ENCODE assay signal across 13 cellular contexts in genomic region chr12:100706029-100706428, GRCh38.
DNase-seq lines count a peak whose midpoint lies in the region; ATAC-seq and TF ChIP-seq lines count a peak whose summit lies in the region.
"Had no signal": no experiment of that assay in that cellular context is flagged by ENCODE, and none has a peak within 500 bp of the region (broad histone marks: within the 10 kb centered on the region; RNA-seq: fewer than 3 reads in every experiment).

No MANE protein-coding gene starts in this region.

- no peaks in the 10 kb centered on the region for H3K27me3 ChIP-seq in lower lobe of right lung (ENCODE audit: low read depth)
- H3K27me3 ChIP-seq: uterus had no signal

- H3K4me1 ChIP-seq in lower lobe of right lung = no peaks in the 10 kb centered on the region
- H3K4me1 ChIP-seq: uterus had no signal

- ATAC-seq in lower lobe of right lung = peak; percentile 74 to 81
- no peak for ATAC-seq in GM19395 (IDR thresholded peaks at IDR 0.05; ENCODE audit: unreplicated experiment)
- ATAC-seq: activated CD8-positive, alpha-beta memory T cell treated with anti-CD3 and anti-CD28 coated beads, Interleukin-2, amount 10 ng/mL, durations not matched to agents 7 days and 5 days; Panc1 had no signal

- intact Hi-C loops in lower lobe of right lung (cut with DNase I) = no loop called here

- peak overlapping the region; percentile 1; the same call in 1 of the 2 replicates for H3K4me3 ChIP-seq in WI38 (ENCODE audit: low read depth, low read length)
- H3K4me3 ChIP-seq in lower lobe of right lung = no peak overlapping the region
- H3K4me3 ChIP-seq: uterus had no signal

- no peaks in the 10 kb centered on the region for H3K36me3 ChIP-seq in lower lobe of right lung
- H3K36me3 ChIP-seq: uterus had no signal

- TF ChIP-seq CTCF in WI38 (IDR thresholded peaks at IDR 0.05; ENCODE audit: low read depth, low read length) = no peak
- TF ChIP-seq CTCF in lower lobe of right lung (IDR thresholded peaks at IDR 0.05) = no peak

- H3K27ac ChIP-seq in lower lobe of right lung = no peak overlapping the region
- H3K27ac ChIP-seq: uterus had no signal

- DNase-seq in DMS153 treated with DMSO at 0.1 percent for 48 hours (lab: John Stamatoyannopoulos, UW; ENCODE audit: unreplicated experiment) (peak; percentile 54), NCI-H1417 treated with DMSO at 0.1 percent for 48 hours (lab: John Stamatoyannopoulos, UW) (peak; percentile 84), lower lobe of right lung (no peak), activated gamma-delta T cell treated with Interleukin-2 at 50 U/mL for 16 hours (no peak)
- no peak for DNase-seq in activated CD4-positive, alpha-beta T cell treated with anti-CD3 and anti-CD28 coated beads, Interleukin-2, amount 50 U/mL, for 1 hour
- no peak for DNase-seq in activated CD4-positive, alpha-beta T cell treated with anti-CD3 and anti-CD28 coated beads for 48 hours
- DNase-seq: activated CD8-positive, alpha-beta memory T cell treated with anti-CD3 and anti-CD28 coated beads, Interleukin-2, amount 10 ng/mL, durations not matched to agents 7 days and 5 days; GDM1; midbrain; uterus had no signal

- no peaks in the 10 kb centered on the region for H3K9me3 ChIP-seq in lower lobe of right lung
- H3K9me3 ChIP-seq: uterus had no signal

Comparison
In these comparisons a context has a peak if more than half of its experiments do, and no peak if none do; other contexts are left out.
1. DNase-seq: peak in DMS153 treated with DMSO at 0.1 percent for 48 hours (single experiment) and NCI-H1417 treated with DMSO at 0.1 percent for 48 hours (single experiment); none in lower lobe of right lung (single experiment), activated gamma-delta T cell treated with Interleukin-2 at 50 U/mL for 16 hours (single experiment), activated CD4-positive, alpha-beta T cell treated with anti-CD3 and anti-CD28 coated beads, Interleukin-2, amount 50 U/mL, for 1 hour (single experiment) and activated CD4-positive, alpha-beta T cell treated with anti-CD3 and anti-CD28 coated beads for 48 hours (single experiment).